16 cellular contexts compared by ENCODE assay signal in the genomic region with DNA sequence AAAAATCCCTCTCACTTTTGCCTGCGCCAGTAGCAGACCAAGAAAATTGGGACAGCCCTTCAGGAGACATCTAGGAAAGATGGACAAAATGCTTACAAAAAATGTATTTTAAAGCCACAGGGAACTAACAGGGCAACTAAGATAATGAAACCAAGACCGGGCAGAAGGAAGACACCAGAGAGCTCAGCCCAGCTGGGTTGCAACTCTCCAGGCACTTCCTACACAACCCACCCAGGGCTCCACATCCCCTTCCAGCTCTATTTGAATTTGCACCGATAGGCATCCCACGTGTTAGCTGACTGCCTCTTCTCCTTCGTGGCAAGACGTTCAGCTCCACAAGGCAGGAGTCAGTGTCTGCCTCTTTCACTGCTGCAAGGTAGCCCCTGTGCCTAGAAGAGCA.
"Had no signal": no experiment of that assay in that cellular context is flagged by ENCODE, and none has a peak within 500 bp of the region (broad histone marks: within the 10 kb centered on the region; RNA-seq: fewer than 3 reads in every experiment).

No MANE protein-coding gene starts in this region.

- H3K27ac Mint-ChIP-seq: activated CD8-positive, alpha-beta memory T cell treated with anti-CD3 and anti-CD28 coated beads, Interleukin-2, amount 10 ng/mL, durations not matched to agents 7 days and 5 days; activated naive CD4-positive, alpha-beta T cell treated with anti-CD3 and anti-CD28 coated beads, Interleukin-2, amount 50 U/mL, for 72 hours; activated T-cell treated with anti-CD3 and anti-CD28 coated beads, Interleukin-2, amount 50 U/mL, for 24 hours; naive B cell; neural progenitor cell had no signal

- H3K27me3 Mint-ChIP-seq: activated T-cell treated with anti-CD3 and anti-CD28 coated beads, Interleukin-2, amount 50 U/mL, for 24 hours had no signal

- H3K9me3 Mint-ChIP-seq: activated naive CD4-positive, alpha-beta T cell treated with anti-CD3 and anti-CD28 coated beads, Interleukin-2, amount 50 U/mL, for 72 hours; activated T-cell treated with anti-CD3 and anti-CD28 coated beads, Interleukin-2, amount 50 U/mL, for 24 hours; neural progenitor cell had no signal

- H3K4me1 Mint-ChIP-seq: neural progenitor cell had no signal

- H3K36me3 Mint-ChIP-seq: activated CD8-positive, alpha-beta memory T cell treated with anti-CD3 and anti-CD28 coated beads, Interleukin-2, amount 10 ng/mL, durations not matched to agents 7 days and 5 days; activated naive CD4-positive, alpha-beta T cell treated with anti-CD3 and anti-CD28 coated beads, Interleukin-2, amount 50 U/mL, for 72 hours; naive B cell; neural progenitor cell had no signal

- DNase-seq: activated CD4-positive, alpha-beta T cell treated with anti-CD3 and anti-CD28 coated beads, Interleukin-2, amount 50 U/mL, for 4 hours; activated CD8-positive, alpha-beta memory T cell treated with anti-CD3 and anti-CD28 coated beads, Interleukin-2, amount 10 ng/mL, durations not matched to agents 7 days and 5 days; activated gamma-delta T cell; activated T-cell treated with anti-CD3 and anti-CD28 coated beads, Interleukin-2, amount 50 U/mL, for 24 hours; caudate nucleus; foreskin fibroblast; glutamatergic neuron; hypothalamus; kidney; left lung; naive B cell; stimulated activated CD4-positive, alpha-beta T cell treated with anti-CD3 and anti-CD28 coated beads, Interleukin-12 subunit alpha, Interleukin-12 subunit beta, amount 100 ng/mL, for 4 hours; stimulated activated CD4-positive, alpha-beta T cell treated with anti-CD3 and anti-CD28 coated beads, Interleukin-2, amount 100 ng/mL, for 24 hours; tibial artery had no signal

- ATAC-seq: activated CD8-positive, alpha-beta memory T cell treated with anti-CD3 and anti-CD28 coated beads, Interleukin-2, amount 10 ng/mL, durations not matched to agents 7 days and 5 days; activated naive CD4-positive, alpha-beta T cell treated with anti-CD3 and anti-CD28 coated beads, Interleukin-2, amount 50 U/mL, for 72 hours; left lung had no signal

- H3K4me3 Mint-ChIP-seq: activated CD8-positive, alpha-beta memory T cell treated with anti-CD3 and anti-CD28 coated beads, Interleukin-2, amount 10 ng/mL, durations not matched to agents 7 days and 5 days; activated T-cell treated with anti-CD3 and anti-CD28 coated beads, Interleukin-2, amount 50 U/mL, for 24 hours; neural progenitor cell had no signal
